1 cellular context compared by ENCODE assay signal in the genomic region with DNA sequence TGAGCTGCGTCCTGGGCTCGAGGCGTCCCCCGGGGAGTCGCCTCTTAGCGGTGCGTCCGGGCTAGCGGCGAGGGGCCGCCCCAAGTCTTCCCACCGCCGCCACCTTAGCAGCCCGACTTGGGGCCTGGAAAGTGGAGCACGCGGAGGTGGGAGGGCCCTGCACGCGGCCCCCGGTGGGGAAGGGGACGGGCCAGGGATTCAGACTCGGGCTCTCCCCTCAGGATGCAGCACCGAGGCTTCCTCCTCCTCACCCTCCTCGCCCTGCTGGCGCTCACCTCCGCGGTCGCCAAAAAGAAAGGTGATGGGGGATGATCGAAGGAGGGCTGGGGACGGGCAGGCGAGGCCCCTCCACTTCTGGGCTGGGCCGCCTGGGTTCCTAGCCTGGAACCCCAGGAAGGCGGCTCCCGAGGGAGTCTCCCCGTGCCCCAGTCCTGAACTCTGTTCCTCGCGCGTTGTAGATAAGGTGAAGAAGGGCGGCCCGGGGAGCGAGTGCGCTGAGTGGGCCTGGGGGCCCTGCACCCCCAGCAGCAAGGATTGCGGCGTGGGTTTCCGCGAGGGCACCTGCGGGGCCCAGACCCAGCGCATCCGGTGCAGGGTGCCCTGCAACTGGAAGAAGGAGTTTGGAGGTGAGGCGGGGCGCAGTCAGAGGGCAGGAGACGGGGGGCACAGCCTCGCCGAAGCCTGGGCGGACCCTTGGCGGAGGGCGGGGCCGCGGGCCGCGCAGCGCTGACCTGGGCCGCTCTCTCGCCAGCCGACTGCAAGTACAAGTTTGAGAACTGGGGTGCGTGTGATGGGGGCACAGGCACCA.
TF ChIP-seq lines count a peak whose summit lies in the region.

No MANE protein-coding gene starts in this region.

TF ChIP-seq in WTC11, 78 proteins besides CTCF, POLR2A, EP300 and RAD21 (continued from another document and continues in another):
- TF ChIP-seq ZNF425 (CRISPR knock-in tag; conservative IDR thresholded peaks at IDR 0.05) (no peak), IRF2 (CRISPR knock-in tag; IDR thresholded peaks at IDR 0.05; ENCODE audit: borderline replicate concordance, low read depth) (no peak), ATF3 (CRISPR knock-in tag; conservative IDR thresholded peaks at IDR 0.05) (no peak), E2F1 (CRISPR knock-in tag; IDR thresholded peaks at IDR 0.05) (no peak), TCF7 (CRISPR knock-in tag; IDR thresholded peaks at IDR 0.05; ENCODE audit: low read depth) (no peak), FOXP1 (CRISPR knock-in tag; IDR thresholded peaks at IDR 0.05; ENCODE audit: borderline replicate concordance) (no peak), JUN (CRISPR knock-in tag; IDR thresholded peaks at IDR 0.05) (no peak), NR1H2 (CRISPR knock-in tag; IDR thresholded peaks at IDR 0.05) (no peak), ELF4 (CRISPR knock-in tag; IDR thresholded peaks at IDR 0.05; ENCODE audit: low read depth) (no peak), MXD4 (CRISPR knock-in tag; IDR thresholded peaks at IDR 0.05; ENCODE audit: borderline replicate concordance) (no peak), ATF1 (CRISPR knock-in tag; IDR thresholded peaks at IDR 0.05) (no peak), GRHL2 (CRISPR knock-in tag; IDR thresholded peaks at IDR 0.05; ENCODE audit: insufficient replicate concordance, severe bottlenecking) (no peak), ESRRA (CRISPR knock-in tag; IDR thresholded peaks at IDR 0.05; ENCODE audit: borderline replicate concordance) (no peak), GABPB1 (CRISPR knock-in tag; IDR thresholded peaks at IDR 0.05) (no peak), FOXK1 (CRISPR knock-in tag; IDR thresholded peaks at IDR 0.05) (no peak), ZNF396 (CRISPR knock-in tag; IDR thresholded peaks at IDR 0.05; ENCODE audit: borderline replicate concordance) (no peak), CREM (CRISPR knock-in tag; IDR thresholded peaks at IDR 0.05) (no peak), AFF4 (CRISPR knock-in tag; IDR thresholded peaks at IDR 0.05; ENCODE audit: borderline replicate concordance) (no peak), NR3C1 (CRISPR knock-in tag; conservative IDR thresholded peaks at IDR 0.05; ENCODE audit: low read depth) (no peak), CBFB (CRISPR knock-in tag; IDR thresholded peaks at IDR 0.05; ENCODE audit: low read depth) (no peak), JAZF1 (CRISPR knock-in tag; IDR thresholded peaks at IDR 0.05) (no peak), NFE2L1 (CRISPR knock-in tag; IDR thresholded peaks at IDR 0.05) (no peak), EMX1 (CRISPR knock-in tag; IDR thresholded peaks at IDR 0.05) (no peak), FOXJ3 (CRISPR knock-in tag; IDR thresholded peaks at IDR 0.05; ENCODE audit: borderline replicate concordance) (no peak), ZNF671 (CRISPR knock-in tag; IDR thresholded peaks at IDR 0.05) (no peak), USF2 (CRISPR knock-in tag; IDR thresholded peaks at IDR 0.05) (no peak), USF1 (CRISPR knock-in tag; IDR thresholded peaks at IDR 0.05) (peak; percentile 38), OVOL2 (CRISPR knock-in tag; IDR thresholded peaks at IDR 0.05; ENCODE audit: borderline replicate concordance) (no peak), NFATC4 (CRISPR knock-in tag; IDR thresholded peaks at IDR 0.05) (no peak), CREB1 (CRISPR knock-in tag; IDR thresholded peaks at IDR 0.05) (no peak), ZNF263 (CRISPR knock-in tag; IDR thresholded peaks at IDR 0.05; ENCODE audit: low read depth) (no peak; the same call in 1 of the 2 replicates), ZNF317 (CRISPR knock-in tag; IDR thresholded peaks at IDR 0.05; ENCODE audit: borderline replicate concordance, low read depth) (no peak), PRRX2 (CRISPR knock-in tag; IDR thresholded peaks at IDR 0.05) (no peak), TEAD1 (CRISPR knock-in tag; IDR thresholded peaks at IDR 0.05) (peak; percentile 55; the same call in 1 of the 2 replicates), TEAD4 (CRISPR knock-in tag; IDR thresholded peaks at IDR 0.05) (no peak), NR2C2 (CRISPR knock-in tag; IDR thresholded peaks at IDR 0.05) (no peak)
- TF ChIP-seq, protein P1, sequence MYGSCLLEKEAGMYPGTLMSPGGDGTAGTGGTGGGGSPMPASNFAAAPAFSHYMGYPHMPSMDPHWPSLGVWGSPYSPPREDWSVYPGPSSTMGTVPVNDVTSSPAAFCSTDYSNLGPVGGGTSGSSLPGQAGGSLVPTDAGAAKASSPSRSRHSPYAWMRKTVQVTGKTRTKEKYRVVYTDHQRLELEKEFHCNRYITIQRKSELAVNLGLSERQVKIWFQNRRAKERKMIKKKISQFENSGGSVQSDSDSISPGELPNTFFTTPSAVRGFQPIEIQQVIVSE (CRISPR knock-in tag; IDR thresholded peaks at IDR 0.05; ENCODE audit: borderline replicate concordance): no peak
- TF ChIP-seq, protein P2, sequence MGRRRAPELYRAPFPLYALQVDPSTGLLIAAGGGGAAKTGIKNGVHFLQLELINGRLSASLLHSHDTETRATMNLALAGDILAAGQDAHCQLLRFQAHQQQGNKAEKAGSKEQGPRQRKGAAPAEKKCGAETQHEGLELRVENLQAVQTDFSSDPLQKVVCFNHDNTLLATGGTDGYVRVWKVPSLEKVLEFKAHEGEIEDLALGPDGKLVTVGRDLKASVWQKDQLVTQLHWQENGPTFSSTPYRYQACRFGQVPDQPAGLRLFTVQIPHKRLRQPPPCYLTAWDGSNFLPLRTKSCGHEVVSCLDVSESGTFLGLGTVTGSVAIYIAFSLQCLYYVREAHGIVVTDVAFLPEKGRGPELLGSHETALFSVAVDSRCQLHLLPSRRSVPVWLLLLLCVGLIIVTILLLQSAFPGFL (CRISPR knock-in tag; IDR thresholded peaks at IDR 0.05; ENCODE audit: borderline replicate concordance): no peak
- TF ChIP-seq, protein P3, sequence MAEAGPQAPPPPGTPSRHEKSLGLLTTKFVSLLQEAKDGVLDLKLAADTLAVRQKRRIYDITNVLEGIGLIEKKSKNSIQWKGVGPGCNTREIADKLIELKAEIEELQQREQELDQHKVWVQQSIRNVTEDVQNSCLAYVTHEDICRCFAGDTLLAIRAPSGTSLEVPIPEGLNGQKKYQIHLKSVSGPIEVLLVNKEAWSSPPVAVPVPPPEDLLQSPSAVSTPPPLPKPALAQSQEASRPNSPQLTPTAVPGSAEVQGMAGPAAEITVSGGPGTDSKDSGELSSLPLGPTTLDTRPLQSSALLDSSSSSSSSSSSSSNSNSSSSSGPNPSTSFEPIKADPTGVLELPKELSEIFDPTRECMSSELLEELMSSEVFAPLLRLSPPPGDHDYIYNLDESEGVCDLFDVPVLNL (CRISPR knock-in tag; IDR thresholded peaks at IDR 0.05; ENCODE audit: borderline replicate concordance, low read depth): no peak
- TF ChIP-seq, protein P4, sequence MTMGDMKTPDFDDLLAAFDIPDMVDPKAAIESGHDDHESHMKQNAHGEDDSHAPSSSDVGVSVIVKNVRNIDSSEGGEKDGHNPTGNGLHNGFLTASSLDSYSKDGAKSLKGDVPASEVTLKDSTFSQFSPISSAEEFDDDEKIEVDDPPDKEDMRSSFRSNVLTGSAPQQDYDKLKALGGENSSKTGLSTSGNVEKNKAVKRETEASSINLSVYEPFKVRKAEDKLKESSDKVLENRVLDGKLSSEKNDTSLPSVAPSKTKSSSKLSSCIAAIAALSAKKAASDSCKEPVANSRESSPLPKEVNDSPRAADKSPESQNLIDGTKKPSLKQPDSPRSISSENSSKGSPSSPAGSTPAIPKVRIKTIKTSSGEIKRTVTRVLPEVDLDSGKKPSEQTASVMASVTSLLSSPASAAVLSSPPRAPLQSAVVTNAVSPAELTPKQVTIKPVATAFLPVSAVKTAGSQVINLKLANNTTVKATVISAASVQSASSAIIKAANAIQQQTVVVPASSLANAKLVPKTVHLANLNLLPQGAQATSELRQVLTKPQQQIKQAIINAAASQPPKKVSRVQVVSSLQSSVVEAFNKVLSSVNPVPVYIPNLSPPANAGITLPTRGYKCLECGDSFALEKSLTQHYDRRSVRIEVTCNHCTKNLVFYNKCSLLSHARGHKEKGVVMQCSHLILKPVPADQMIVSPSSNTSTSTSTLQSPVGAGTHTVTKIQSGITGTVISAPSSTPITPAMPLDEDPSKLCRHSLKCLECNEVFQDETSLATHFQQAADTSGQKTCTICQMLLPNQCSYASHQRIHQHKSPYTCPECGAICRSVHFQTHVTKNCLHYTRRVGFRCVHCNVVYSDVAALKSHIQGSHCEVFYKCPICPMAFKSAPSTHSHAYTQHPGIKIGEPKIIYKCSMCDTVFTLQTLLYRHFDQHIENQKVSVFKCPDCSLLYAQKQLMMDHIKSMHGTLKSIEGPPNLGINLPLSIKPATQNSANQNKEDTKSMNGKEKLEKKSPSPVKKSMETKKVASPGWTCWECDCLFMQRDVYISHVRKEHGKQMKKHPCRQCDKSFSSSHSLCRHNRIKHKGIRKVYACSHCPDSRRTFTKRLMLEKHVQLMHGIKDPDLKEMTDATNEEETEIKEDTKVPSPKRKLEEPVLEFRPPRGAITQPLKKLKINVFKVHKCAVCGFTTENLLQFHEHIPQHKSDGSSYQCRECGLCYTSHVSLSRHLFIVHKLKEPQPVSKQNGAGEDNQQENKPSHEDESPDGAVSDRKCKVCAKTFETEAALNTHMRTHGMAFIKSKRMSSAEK (CRISPR knock-in tag; IDR thresholded peaks at IDR 0.05; ENCODE audit: borderline replicate concordance): no peak
- TF ChIP-seq, protein P5, sequence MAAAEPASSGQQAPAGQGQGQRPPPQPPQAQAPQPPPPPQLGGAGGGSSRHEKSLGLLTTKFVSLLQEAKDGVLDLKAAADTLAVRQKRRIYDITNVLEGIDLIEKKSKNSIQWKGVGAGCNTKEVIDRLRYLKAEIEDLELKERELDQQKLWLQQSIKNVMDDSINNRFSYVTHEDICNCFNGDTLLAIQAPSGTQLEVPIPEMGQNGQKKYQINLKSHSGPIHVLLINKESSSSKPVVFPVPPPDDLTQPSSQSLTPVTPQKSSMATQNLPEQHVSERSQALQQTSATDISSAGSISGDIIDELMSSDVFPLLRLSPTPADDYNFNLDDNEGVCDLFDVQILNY (CRISPR knock-in tag; IDR thresholded peaks at IDR 0.05): no peak
